In genomic region chr10:21519327-21519933, GRCh38 we compare ENCODE assay signal across 8 cellular contexts. TPM values are rescaled to one million over a fixed set of nuclear protein-coding genes. Genes with fewer than 3 reads are reported as not detected.
DNase-seq lines count a peak whose midpoint lies in the region; ATAC-seq lines count a peak whose summit lies in the region.

No MANE protein-coding gene starts in this region.

- H3K9me3 ChIP-seq in iPS-18a (ENCODE audit: control insufficient read depth, low read depth, low read length), result no peaks in the 10 kb centered on the region

- no peak for ATAC-seq in stimulated activated effector memory CD8-positive, alpha-beta T cell treated with anti-CD3 and anti-CD28 coated beads, Interleukin-12 subunit alpha, Interleukin-12 subunit beta, amount 100 ng/mL, for 72 hours
- ATAC-seq in GM19351 (IDR thresholded peaks at IDR 0.05; ENCODE audit: unreplicated experiment), result no peak

- peak overlapping the region; percentile 80 for H3K4me3 Mint-ChIP-seq in activated CD4-positive, alpha-beta memory T cell treated with anti-CD3 and anti-CD28 coated beads, Interleukin-2, amount 10 ng/mL, durations not matched to agents 7 days and 5 days
- peak overlapping the region; percentile 84 for H3K4me3 Mint-ChIP-seq in stimulated activated effector memory CD8-positive, alpha-beta T cell treated with anti-CD3 and anti-CD28 coated beads, Interleukin-12 subunit alpha, Interleukin-12 subunit beta, amount 100 ng/mL, for 72 hours

- CTCF ChIA-PET in activated CD4-positive, alpha-beta memory T cell treated with anti-CD3 and anti-CD28 coated beads, Interleukin-2, amount 10 ng/mL, durations not matched to agents 7 days and 5 days (lab: Charles Lee), result interaction anchor here (4.0 kb wide), 1 partner anchor 22 kb away, joined by 39 read pairs; no protein-coding TSS in a partner anchor

- POLR2A ChIA-PET in activated CD4-positive, alpha-beta memory T cell treated with anti-CD3 and anti-CD28 coated beads, Interleukin-2, amount 10 ng/mL, durations not matched to agents 7 days and 5 days (lab: Charles Lee), result interaction anchor here (1.6 to 1.8 kb wide), 2 partner anchors 14 to 23 kb away, joined by 4 to 5 read pairs; no protein-coding TSS in a partner anchor

- H3K4me1 Mint-ChIP-seq in activated CD4-positive, alpha-beta memory T cell treated with anti-CD3 and anti-CD28 coated beads, Interleukin-2, amount 10 ng/mL, durations not matched to agents 7 days and 5 days, result peaks cover 46% of the 10 kb centered on the region
- peaks cover 36% of the 10 kb centered on the region for H3K4me1 Mint-ChIP-seq in stimulated activated effector memory CD8-positive, alpha-beta T cell treated with anti-CD3 and anti-CD28 coated beads, Interleukin-12 subunit alpha, Interleukin-12 subunit beta, amount 100 ng/mL, for 72 hours

- DNase-seq in NCI-H1417 (lab: John Stamatoyannopoulos, UW), result peak; percentile 23 to 50 (median 47)
- no peak for DNase-seq in NCI-H1417 treated with DMSO at 0.1 percent for 48 hours (lab: John Stamatoyannopoulos, UW)
- no peak for DNase-seq in activated CD4-positive, alpha-beta memory T cell treated with anti-CD3 and anti-CD28 coated beads, Interleukin-2, amount 10 ng/mL, durations not matched to agents 7 days and 5 days
- no peak for DNase-seq in stimulated activated effector memory CD8-positive, alpha-beta T cell treated with anti-CD3 and anti-CD28 coated beads, Interleukin-12 subunit alpha, Interleukin-12 subunit beta, amount 100 ng/mL, for 72 hours (ENCODE audit: low spot score in 2 of 2)
- DNase-seq in HuH-7 (ENCODE audit: low spot score), result no peak
- DNase-seq in posterior vena cava (ENCODE audit: low spot score), result no peak

- no peaks in the 10 kb centered on the region for H3K9me3 Mint-ChIP-seq in activated CD4-positive, alpha-beta memory T cell treated with anti-CD3 and anti-CD28 coated beads, Interleukin-2, amount 10 ng/mL, durations not matched to agents 7 days and 5 days
- H3K9me3 Mint-ChIP-seq in stimulated activated effector memory CD8-positive, alpha-beta T cell treated with anti-CD3 and anti-CD28 coated beads, Interleukin-12 subunit alpha, Interleukin-12 subunit beta, amount 100 ng/mL, for 72 hours, result no peaks in the 10 kb centered on the region

- H3K36me3 Mint-ChIP-seq in activated CD4-positive, alpha-beta memory T cell treated with anti-CD3 and anti-CD28 coated beads, Interleukin-2, amount 10 ng/mL, durations not matched to agents 7 days and 5 days (ENCODE audit: low read depth), result no peaks in the 10 kb centered on the region
- no peaks in the 10 kb centered on the region for H3K36me3 Mint-ChIP-seq in stimulated activated effector memory CD8-positive, alpha-beta T cell treated with anti-CD3 and anti-CD28 coated beads, Interleukin-12 subunit alpha, Interleukin-12 subunit beta, amount 100 ng/mL, for 72 hours

- H3K4me1 ChIP-seq in iPS-18a (ENCODE audit: control insufficient read depth, low read depth, low read length), result peaks cover 70% of the 10 kb centered on the region

- H3K27ac ChIP-seq in iPS-18a (ENCODE audit: low read length), result no peak overlapping the region

- peak overlapping the region; percentile 44 for H3K9ac ChIP-seq in iPS-18a (ENCODE audit: low read length)

- H3K36me3 ChIP-seq in iPS-18a (ENCODE audit: control insufficient read depth, low read depth, low read length), result no peaks in the 10 kb centered on the region

- H3K27ac Mint-ChIP-seq in activated CD4-positive, alpha-beta memory T cell treated with anti-CD3 and anti-CD28 coated beads, Interleukin-2, amount 10 ng/mL, durations not matched to agents 7 days and 5 days, result no peak overlapping the region
- H3K27ac Mint-ChIP-seq in stimulated activated effector memory CD8-positive, alpha-beta T cell treated with anti-CD3 and anti-CD28 coated beads, Interleukin-12 subunit alpha, Interleukin-12 subunit beta, amount 100 ng/mL, for 72 hours, result no peak overlapping the region

- H3K4me3 ChIP-seq in iPS-18a (ENCODE audit: low read length), result peak overlapping the region; percentile 81

- H3K27me3 Mint-ChIP-seq in activated CD4-positive, alpha-beta memory T cell treated with anti-CD3 and anti-CD28 coated beads, Interleukin-2, amount 10 ng/mL, durations not matched to agents 7 days and 5 days, result peaks cover 60% of the 10 kb centered on the region

- H3K27me3 ChIP-seq in iPS-18a (ENCODE audit: control insufficient read depth, insufficient read depth, low read length), result peaks cover 43% of the 10 kb centered on the region

- intact Hi-C loops in posterior vena cava (cut with DNase I), result no loop called here

RNA-seq across cellular contexts. Expression of gene SKIDA1, which starts 6.1 kb away (rescaled TPM):
- under 1 TPM; 0.25 to 0.38 TPM for total RNA-seq in activated CD4-positive, alpha-beta memory T cell treated with anti-CD3 and anti-CD28 coated beads, Interleukin-2, amount 10 ng/mL, durations not matched to agents 7 days and 5 days
- 1 to 10 TPM in 1 of 2 donors, under 1 TPM in 1; 0.33 to 1.2 TPM for total RNA-seq in posterior vena cava

RNA-seq across cellular contexts. Expression of gene MLLT10, which starts 14.6 kb away (rescaled TPM):
- total RNA-seq in activated CD4-positive, alpha-beta memory T cell treated with anti-CD3 and anti-CD28 coated beads, Interleukin-2, amount 10 ng/mL, durations not matched to agents 7 days and 5 days, result 10 to 100 TPM; 43.0 to 49.9 TPM
- total RNA-seq in posterior vena cava, result 10 to 100 TPM; 31.5 to 34.0 TPM

Comparison
In these comparisons a context has a peak if more than half of its experiments do, and no peak if none do; other contexts are left out.
1. DNase-seq: peak in NCI-H1417 (3 of 3); none in NCI-H1417 treated with DMSO at 0.1 percent for 48 hours (single experiment), activated CD4-positive, alpha-beta memory T cell treated with anti-CD3 and anti-CD28 coated beads, Interleukin-2, amount 10 ng/mL, durations not matched to agents 7 days and 5 days (single experiment), stimulated activated effector memory CD8-positive, alpha-beta T cell treated with anti-CD3 and anti-CD28 coated beads, Interleukin-12 subunit alpha, Interleukin-12 subunit beta, amount 100 ng/mL, for 72 hours (0 of 2), HuH-7 (single experiment) and posterior vena cava (single experiment).